Comparison of ENCODE assay signal across 16 cellular contexts in the genomic region with DNA sequence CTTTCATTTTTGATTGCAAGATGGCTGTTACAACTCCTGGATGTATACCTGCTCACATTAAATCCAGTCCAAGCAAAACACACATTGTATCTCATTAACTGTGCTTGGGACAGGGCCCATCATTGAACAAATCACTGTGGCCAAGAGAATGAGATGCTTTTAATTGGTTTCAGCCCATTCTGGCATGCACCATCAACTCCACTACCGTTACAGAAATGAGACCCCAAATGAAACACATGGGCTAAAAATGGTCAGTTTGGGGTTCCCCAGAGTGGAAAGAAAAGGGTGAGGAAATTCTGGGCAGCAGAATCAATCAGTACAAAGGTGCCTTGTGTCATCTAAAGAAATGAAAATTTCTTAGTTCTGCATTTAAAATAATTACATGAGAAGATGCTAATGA.
"Had no signal": no experiment of that assay in that cellular context is flagged by ENCODE, and none has a peak within 500 bp of the region (broad histone marks: within the 10 kb centered on the region; RNA-seq: fewer than 3 reads in every experiment).

No MANE protein-coding gene starts in this region.

- H3K36me3 ChIP-seq: brain microvascular endothelial cell, lower lobe of right lung had no signal

- H3K4me1 ChIP-seq: lower lobe of right lung had no signal

- H3K4me3 ChIP-seq: coronary artery, lower lobe of right lung, smooth muscle cell had no signal

- H3K27me3 ChIP-seq: brain microvascular endothelial cell had no signal

- DNase-seq: activated effector memory CD4-positive, alpha-beta T cell treated with anti-CD3 and anti-CD28 coated beads, Interleukin-2, amount 50 U/mL, for 16 hours; activated naive CD4-positive, alpha-beta T cell treated with anti-CD3 and anti-CD28 coated beads, Interleukin-2, amount 50 U/mL, for 16 hours; activated T-cell treated with anti-CD3 and anti-CD28 coated beads, Interleukin-2, amount 50 U/mL, for 72 hours; aorta; brain microvascular endothelial cell; central memory CD4-positive, alpha-beta T cell; foreskin melanocyte; hypothalamus; lower lobe of right lung; stimulated activated CD4-positive, alpha-beta T cell treated with anti-CD3 and anti-CD28 coated beads, Interleukin-4, amount 100 ng/mL, for 1 hour; stimulated activated naive CD8-positive, alpha-beta T cell treated with anti-CD3 and anti-CD28 coated beads, Interleukin-15, amount 100 ng/mL, for 72 hours had no signal

- ATAC-seq: activated CD4-positive, CD25-positive, alpha-beta regulatory T cell treated with anti-CD3 and anti-CD28 coated beads, Interleukin-2, amount 50 U/mL, for 24 hours; activated T-cell treated with anti-CD3 and anti-CD28 coated beads, Interleukin-2, amount 50 U/mL, for 72 hours; lower lobe of right lung; natural killer cell treated with Interleukin-12 subunit alpha and Interleukin-12 subunit beta and Interleukin-15 and Interleukin-18, amount 100 ng/mL, for 72 hours; sciatic nerve; stimulated activated naive CD8-positive, alpha-beta T cell treated with anti-CD3 and anti-CD28 coated beads, Interleukin-15, amount 100 ng/mL, for 72 hours had no signal

- H3K27ac ChIP-seq: brain microvascular endothelial cell, coronary artery, lower lobe of right lung had no signal

- H3K9me3 ChIP-seq: lower lobe of right lung had no signal

- H3K4me2 ChIP-seq: smooth muscle cell had no signal
